Comparison of ENCODE assay signal across 9 cellular contexts in genomic region chr9:129235931-129236331, GRCh38. TPM values are rescaled to one million over a fixed set of nuclear protein-coding genes. Genes with fewer than 3 reads are reported as not detected.
DNase-seq lines count a peak whose midpoint lies in the region; ATAC-seq, FAIRE-seq and TF ChIP-seq lines count a peak whose summit lies in the region.
"Had no signal": no experiment of that assay in that cellular context is flagged by ENCODE, and none has a peak within 500 bp of the region (broad histone marks: within the 10 kb centered on the region; RNA-seq: fewer than 3 reads in every experiment).

No MANE protein-coding gene starts in this region.

- peaks cover 5 to 14% (median 11%) of the 10 kb centered on the region in 4 donors for H3K4me1 ChIP-seq in esophagus muscularis mucosa

- peaks cover 7 to 14% of the 10 kb centered on the region in 2 donors for H3K9me3 Mint-ChIP-seq in activated naive CD4-positive, alpha-beta T cell treated with anti-CD3 and anti-CD28 coated beads, Interleukin-2, amount 50 U/mL, for 72 hours

- H3K36me3 Mint-ChIP-seq in activated naive CD4-positive, alpha-beta T cell treated with anti-CD3 and anti-CD28 coated beads, Interleukin-2, amount 50 U/mL, for 72 hours = peaks cover 0 to 14% of the 10 kb centered on the region in 2 donors

- intact Hi-C loops in esophagus muscularis mucosa (cut with DNase I) = no loop called here

- DNase-seq in GM19239 (ENCODE audit: insufficient read length, low spot score) (peak; percentile 33), NCI-H1436 (lab: John Stamatoyannopoulos, UW) (no peak), iPS-NIHi11 (ENCODE audit: low spot score) (no peak), esophagus muscularis mucosa (ENCODE audit: extremely low spot score) (no peak)
- peak; percentile 36 for DNase-seq in activated CD4-positive, alpha-beta T cell treated with anti-CD3 and anti-CD28 coated beads for 1 hour
- peak; percentile 47 to 73 for DNase-seq in activated naive CD4-positive, alpha-beta T cell treated with anti-CD3 and anti-CD28 coated beads, Interleukin-2, amount 50 U/mL, for 72 hours (ENCODE audit: low spot score in 2 of 2)
- DNase-seq in stimulated activated CD4-positive, alpha-beta T cell treated with anti-CD3 and anti-CD28 coated beads, Interleukin-2, amount 100 ng/mL, for 4 hours (ENCODE audit: low read depth) = peak; percentile 19
- DNase-seq: NK-92 treated with Interleukin-12 subunit alpha and Interleukin-12 subunit beta, amount 100 ng/mL, for 24 hours had no signal

- H3K27ac ChIP-seq in esophagus muscularis mucosa (replicated peaks in 1 of 4) = no peak overlapping the region

- TF ChIP-seq CTCF in esophagus muscularis mucosa (IDR thresholded peaks at IDR 0.05) = no peak

- peak overlapping the region in 1 of 2 donors; percentile 81 for H3K27ac Mint-ChIP-seq in activated naive CD4-positive, alpha-beta T cell treated with anti-CD3 and anti-CD28 coated beads, Interleukin-2, amount 50 U/mL, for 72 hours

- no peak overlapping the region for H3K4me3 ChIP-seq in esophagus muscularis mucosa

- H3K36me3 ChIP-seq in esophagus muscularis mucosa = no peaks in the 10 kb centered on the region

- TF ChIP-seq POLR2A in esophagus muscularis mucosa (IDR thresholded peaks at IDR 0.05; ENCODE audit: low read depth) = no peak

- no peak for FAIRE-seq in GM19239 (lab: Jason Lieb, UNC)

- peaks cover 0 to 6% (median 0%) of the 10 kb centered on the region in 4 donors for H3K9me3 ChIP-seq in esophagus muscularis mucosa

- TF ChIP-seq EP300 in esophagus muscularis mucosa (IDR thresholded peaks at IDR 0.05) = no peak

- ATAC-seq in activated naive CD4-positive, alpha-beta T cell treated with anti-CD3 and anti-CD28 coated beads, Interleukin-2, amount 50 U/mL, for 72 hours = peak; percentile 64 to 77
- ATAC-seq in HG02938 (IDR thresholded peaks at IDR 0.05; ENCODE audit: unreplicated experiment) = no peak

- 63% methylated on average over 3 of the region's 7 CpGs for WGBS in esophagus muscularis mucosa

- H3K27me3 ChIP-seq in esophagus muscularis mucosa = no peaks in the 10 kb centered on the region

RNA-seq across cellular contexts. Expression of gene IER5L, which starts 57.9 kb away (rescaled TPM):
- 1 to 10 TPM; 3.6 to 5.7 TPM for total RNA-seq in activated naive CD4-positive, alpha-beta T cell treated with anti-CD3 and anti-CD28 coated beads, Interleukin-2, amount 50 U/mL, for 72 hours
- 10 to 100 TPM in 3 of 4 donors, 1 to 10 TPM in 1; 5.0 to 24.2 (median 12.9) TPM for total RNA-seq in esophagus muscularis mucosa

Comparison
In these comparisons a context has a peak if more than half of its experiments do, and no peak if none do; other contexts are left out.
1. DNase-seq: peak in GM19239 (single experiment), activated CD4-positive, alpha-beta T cell treated with anti-CD3 and anti-CD28 coated beads for 1 hour (single experiment), activated naive CD4-positive, alpha-beta T cell treated with anti-CD3 and anti-CD28 coated beads, Interleukin-2, amount 50 U/mL, for 72 hours (2 of 2) and stimulated activated CD4-positive, alpha-beta T cell treated with anti-CD3 and anti-CD28 coated beads, Interleukin-2, amount 100 ng/mL, for 4 hours (single experiment); none in NCI-H1436 (single experiment), iPS-NIHi11 (single experiment) and esophagus muscularis mucosa (single experiment).